12 cellular contexts compared by ENCODE assay signal in genomic region chr2:127535422-127535901, GRCh38. TPM values are rescaled to one million over a fixed set of nuclear protein-coding genes. Genes with fewer than 3 reads are reported as not detected.
DNase-seq lines count a peak whose midpoint lies in the region; ATAC-seq and TF ChIP-seq lines count a peak whose summit lies in the region.
"Had no signal": no experiment of that assay in that cellular context is flagged by ENCODE, and none has a peak within 500 bp of the region (broad histone marks: within the 10 kb centered on the region; RNA-seq: fewer than 3 reads in every experiment).

Gene MYO7B, plus strand, starts transcription at chr2:127535683. Its CDS starts 24,040 bp downstream, at chr2:127559723.

- no peak for TF ChIP-seq POLR2A in GM18505 (IDR thresholded peaks at IDR 0.05; ENCODE audit: borderline replicate concordance, extremely low read depth, insufficient read depth, insufficient read length)

- DNase-seq in DMS79 (lab: John Stamatoyannopoulos, UW) (peak; percentile 28), NCI-H1092 treated with DMSO at 0.1 percent for 48 hours (lab: John Stamatoyannopoulos, UW) (peak; percentile 1), SW480 (ENCODE audit: low spot score) (peak; percentile 45), NCI-H2227 treated with DMSO at 0.1 percent for 48 hours (lab: John Stamatoyannopoulos, UW) (no peak), cortex of kidney (lab: John Stamatoyannopoulos, UW) (no peak), SK-N-DZ (ENCODE audit: low spot score) (no peak)
- DNase-seq: activated naive CD8-positive, alpha-beta T cell treated with anti-CD3 and anti-CD28 coated beads for 36 hours; activated T-cell treated with anti-CD3 and anti-CD28 coated beads, Interleukin-2, amount 50 U/mL, for 24 hours; effector CD8-positive, alpha-beta T cell; natural killer cell had no signal

- H3K27me3 ChIP-seq in muscle layer of duodenum (ENCODE audit: low read depth, low read length): no peaks in the 10 kb centered on the region

- peak within 1 kb of the TSS; percentile 49 for H3K27ac ChIP-seq in muscle layer of duodenum (ENCODE audit: low read length)

- no peaks in the 10 kb centered on the region for H3K36me3 ChIP-seq in muscle layer of duodenum (ENCODE audit: control insufficient read depth in 1 of 2, insufficient read depth in 2 of 2, low read length in 2 of 2)

- peak within 1 kb of the TSS in 1 of 2 donors; percentile 38 for H3K4me3 ChIP-seq in muscle layer of duodenum (ENCODE audit: low read depth in 1 of 2, low read length in 2 of 2)

- no peaks in the 10 kb centered on the region for H3K9me3 ChIP-seq in muscle layer of duodenum (ENCODE audit: control insufficient read depth in 1 of 2, low read length in 2 of 2)

- H3K4me1 ChIP-seq in muscle layer of duodenum (ENCODE audit: control insufficient read depth in 1 of 2, insufficient read depth in 2 of 2, low read length in 2 of 2): no peaks in the 10 kb centered on the region

- ATAC-seq in GM18505 (IDR thresholded peaks at IDR 0.05; ENCODE audit: unreplicated experiment): no peak
- ATAC-seq: natural killer cell had no signal

RNA-seq across cellular contexts. Expression of gene MYO7B, which starts in this region (rescaled TPM):
- polyA plus RNA-seq in SK-N-DZ (2014; cell fraction: cytosol; rRNA removed): not detected in 2 replicates
- not detected in 2 replicates for polyA plus RNA-seq in SK-N-DZ (2014; cell fraction: nucleus; rRNA removed)

Comparison
In these comparisons a context has a peak if more than half of its experiments do, and no peak if none do; other contexts are left out.
1. DNase-seq: peak in DMS79 (single experiment), NCI-H1092 treated with DMSO at 0.1 percent for 48 hours (single experiment) and SW480 (single experiment); none in NCI-H2227 treated with DMSO at 0.1 percent for 48 hours (single experiment), cortex of kidney (single experiment) and SK-N-DZ (single experiment).